Comparison of ENCODE assay signal across 31 cellular contexts in the genomic region with DNA sequence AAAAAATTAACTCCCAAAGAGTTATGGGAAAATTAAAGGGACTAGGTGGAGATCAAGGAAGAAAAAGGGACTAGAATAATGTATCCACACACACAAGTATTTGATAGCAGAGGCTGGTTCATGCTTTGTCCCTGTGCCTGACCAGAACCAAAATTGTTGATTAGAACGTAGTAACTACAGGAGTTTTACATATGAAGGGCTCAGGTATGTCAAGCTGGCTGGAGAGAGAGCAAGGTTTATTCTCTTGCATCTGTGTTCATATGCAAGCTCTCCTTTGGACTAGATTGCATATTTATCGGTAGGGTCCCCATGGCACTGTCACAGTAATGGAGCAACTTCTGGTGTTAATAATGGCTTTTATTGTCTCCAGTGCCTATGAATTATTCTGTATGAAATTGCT.
"Had no signal": no experiment of that assay in that cellular context is flagged by ENCODE, and none has a peak within 500 bp of the region (broad histone marks: within the 10 kb centered on the region; RNA-seq: fewer than 3 reads in every experiment).

No MANE protein-coding gene starts in this region.

- DNase-seq: activated CD4-positive, alpha-beta memory T cell treated with anti-CD3 and anti-CD28 coated beads, Interleukin-2, amount 10 ng/mL, durations not matched to agents 7 days and 5 days; activated CD4-positive, alpha-beta T cell treated with anti-CD3 and anti-CD28 coated beads for 36 hours; activated CD4-positive, alpha-beta T cell treated with anti-CD3 and anti-CD28 coated beads, Interleukin-2, amount 10 ng/mL, durations not matched to agents 7 days and 5 days; activated CD4-positive, alpha-beta T cell treated with anti-CD3 and anti-CD28 coated beads, Interleukin-2, amount 50 U/mL, for 4 hours; activated CD4-positive, CD25-positive, alpha-beta regulatory T cell; activated CD4-positive, CD25-positive, alpha-beta regulatory T cell treated with anti-CD3 and anti-CD28 coated beads, Interleukin-2, amount 50 U/mL, for 72 hours; activated CD8-positive, alpha-beta memory T cell treated with anti-CD3 and anti-CD28 coated beads, Interleukin-2, amount 50 U/mL, for 48 hours; activated gamma-delta T cell; activated naive CD4-positive, alpha-beta T cell; activated naive CD4-positive, alpha-beta T cell treated with anti-CD3 and anti-CD28 coated beads, Interleukin-2, amount 10 ng/mL, durations not matched to agents 7 days and 5 days; activated naive CD8-positive, alpha-beta T cell treated with anti-CD3 and anti-CD28 coated beads, Interleukin-2, amount 10 ng/mL, durations not matched to agents 7 days and 5 days; activated T-cell treated with anti-CD3 and anti-CD28 coated beads for 4 hours; activated T-cell treated with anti-CD3 and anti-CD28 coated beads, Interleukin-2, amount 50 U/mL, for 24 hours; activated T-cell treated with anti-CD3 and anti-CD28 coated beads, Interleukin-2, amount 50 U/mL, for 72 hours; central memory CD4-positive, alpha-beta T cell; cerebellar nuclear complex; colonic mucosa; effector CD8-positive, alpha-beta T cell; foreskin fibroblast; head of caudate nucleus; T-helper 17 cell; T1000 had no signal

- ATAC-seq: activated CD4-positive, alpha-beta T cell treated with anti-CD3 and anti-CD28 coated beads for 36 hours; activated naive CD4-positive, alpha-beta T cell treated with anti-CD3 and anti-CD28 coated beads, Interleukin-2, amount 50 U/mL, for 72 hours; activated T-cell treated with anti-CD3 and anti-CD28 coated beads, Interleukin-2, amount 50 U/mL, for 72 hours; esophagus mucosa; T-helper 17 cell had no signal

- H3K4me1 Mint-ChIP-seq: activated CD4-positive, alpha-beta memory T cell treated with anti-CD3 and anti-CD28 coated beads, Interleukin-2, amount 10 ng/mL, durations not matched to agents 7 days and 5 days; activated CD4-positive, alpha-beta T cell treated with anti-CD3 and anti-CD28 coated beads for 36 hours; activated CD4-positive, alpha-beta T cell treated with anti-CD3 and anti-CD28 coated beads, Interleukin-2, amount 10 ng/mL, durations not matched to agents 7 days and 5 days; activated naive CD4-positive, alpha-beta T cell treated with anti-CD3 and anti-CD28 coated beads, Interleukin-2, amount 10 ng/mL, durations not matched to agents 7 days and 5 days; activated naive CD8-positive, alpha-beta T cell treated with anti-CD3 and anti-CD28 coated beads, Interleukin-2, amount 10 ng/mL, durations not matched to agents 7 days and 5 days had no signal

- FAIRE-seq: frontal cortex had no signal

- H3K4me3 ChIP-seq: ascending aorta, breast epithelium, cardiac muscle cell, colonic mucosa had no signal

- H3K9me3 ChIP-seq: ascending aorta, breast epithelium, colonic mucosa had no signal

- H3K27ac Mint-ChIP-seq: activated CD4-positive, alpha-beta memory T cell treated with anti-CD3 and anti-CD28 coated beads, Interleukin-2, amount 10 ng/mL, durations not matched to agents 7 days and 5 days; activated CD4-positive, alpha-beta T cell treated with anti-CD3 and anti-CD28 coated beads for 36 hours; activated CD4-positive, alpha-beta T cell treated with anti-CD3 and anti-CD28 coated beads, Interleukin-2, amount 10 ng/mL, durations not matched to agents 7 days and 5 days; activated naive CD4-positive, alpha-beta T cell treated with anti-CD3 and anti-CD28 coated beads, Interleukin-2, amount 10 ng/mL, durations not matched to agents 7 days and 5 days; activated naive CD4-positive, alpha-beta T cell treated with anti-CD3 and anti-CD28 coated beads, Interleukin-2, amount 50 U/mL, for 72 hours; activated naive CD8-positive, alpha-beta T cell treated with anti-CD3 and anti-CD28 coated beads, Interleukin-2, amount 10 ng/mL, durations not matched to agents 7 days and 5 days; activated T-cell treated with anti-CD3 and anti-CD28 coated beads, Interleukin-2, amount 50 U/mL, for 24 hours; activated T-cell treated with anti-CD3 and anti-CD28 coated beads, Interleukin-2, amount 50 U/mL, for 72 hours; brain; T-helper 17 cell; T-helper 2 cell treated with Interferon-gamma antibody and Interleukin-4, amounts not matched to agents 5 μg/mL and 100 μg/mL, for 36 hours had no signal

- H3K27me3 ChIP-seq: ascending aorta, breast epithelium, cardiac muscle cell, colonic mucosa had no signal

- H3K36me3 ChIP-seq: ascending aorta, breast epithelium, cardiac muscle cell, colonic mucosa, WERI-Rb-1 had no signal

- H3K27ac ChIP-seq: ascending aorta, breast epithelium, cardiac muscle cell, colonic mucosa, WERI-Rb-1 had no signal

- H3K4me3 Mint-ChIP-seq: activated CD4-positive, alpha-beta memory T cell treated with anti-CD3 and anti-CD28 coated beads, Interleukin-2, amount 10 ng/mL, durations not matched to agents 7 days and 5 days; activated CD4-positive, alpha-beta T cell treated with anti-CD3 and anti-CD28 coated beads for 36 hours; activated CD4-positive, alpha-beta T cell treated with anti-CD3 and anti-CD28 coated beads, Interleukin-2, amount 10 ng/mL, durations not matched to agents 7 days and 5 days; activated naive CD4-positive, alpha-beta T cell treated with anti-CD3 and anti-CD28 coated beads, Interleukin-2, amount 10 ng/mL, durations not matched to agents 7 days and 5 days; activated naive CD8-positive, alpha-beta T cell treated with anti-CD3 and anti-CD28 coated beads, Interleukin-2, amount 10 ng/mL, durations not matched to agents 7 days and 5 days; activated T-cell treated with anti-CD3 and anti-CD28 coated beads, Interleukin-2, amount 50 U/mL, for 24 hours; activated T-cell treated with anti-CD3 and anti-CD28 coated beads, Interleukin-2, amount 50 U/mL, for 72 hours; brain; T-helper 17 cell; T-helper 2 cell treated with Interferon-gamma antibody and Interleukin-4, amounts not matched to agents 5 μg/mL and 100 μg/mL, for 36 hours had no signal

- H3K27me3 Mint-ChIP-seq: activated CD4-positive, alpha-beta memory T cell treated with anti-CD3 and anti-CD28 coated beads, Interleukin-2, amount 10 ng/mL, durations not matched to agents 7 days and 5 days; activated CD4-positive, alpha-beta T cell treated with anti-CD3 and anti-CD28 coated beads, Interleukin-2, amount 10 ng/mL, durations not matched to agents 7 days and 5 days; activated naive CD4-positive, alpha-beta T cell treated with anti-CD3 and anti-CD28 coated beads, Interleukin-2, amount 10 ng/mL, durations not matched to agents 7 days and 5 days; brain had no signal

- H3K4me1 ChIP-seq: ascending aorta, breast epithelium, colonic mucosa had no signal

- H3K36me3 Mint-ChIP-seq: activated naive CD4-positive, alpha-beta T cell treated with anti-CD3 and anti-CD28 coated beads, Interleukin-2, amount 10 ng/mL, durations not matched to agents 7 days and 5 days; activated naive CD4-positive, alpha-beta T cell treated with anti-CD3 and anti-CD28 coated beads, Interleukin-2, amount 50 U/mL, for 72 hours; activated naive CD8-positive, alpha-beta T cell treated with anti-CD3 and anti-CD28 coated beads, Interleukin-2, amount 10 ng/mL, durations not matched to agents 7 days and 5 days; brain had no signal

- H3K9me3 Mint-ChIP-seq: activated CD4-positive, alpha-beta memory T cell treated with anti-CD3 and anti-CD28 coated beads, Interleukin-2, amount 10 ng/mL, durations not matched to agents 7 days and 5 days; activated CD4-positive, alpha-beta T cell treated with anti-CD3 and anti-CD28 coated beads, Interleukin-2, amount 10 ng/mL, durations not matched to agents 7 days and 5 days; activated naive CD4-positive, alpha-beta T cell treated with anti-CD3 and anti-CD28 coated beads, Interleukin-2, amount 10 ng/mL, durations not matched to agents 7 days and 5 days; activated naive CD4-positive, alpha-beta T cell treated with anti-CD3 and anti-CD28 coated beads, Interleukin-2, amount 50 U/mL, for 72 hours; activated naive CD8-positive, alpha-beta T cell treated with anti-CD3 and anti-CD28 coated beads, Interleukin-2, amount 10 ng/mL, durations not matched to agents 7 days and 5 days; activated T-cell treated with anti-CD3 and anti-CD28 coated beads, Interleukin-2, amount 50 U/mL, for 24 hours; activated T-cell treated with anti-CD3 and anti-CD28 coated beads, Interleukin-2, amount 50 U/mL, for 72 hours; brain; T-helper 2 cell treated with Interferon-gamma antibody and Interleukin-4, amounts not matched to agents 5 μg/mL and 100 μg/mL, for 36 hours had no signal
